8 cellular contexts compared by ENCODE assay signal in the genomic region with DNA sequence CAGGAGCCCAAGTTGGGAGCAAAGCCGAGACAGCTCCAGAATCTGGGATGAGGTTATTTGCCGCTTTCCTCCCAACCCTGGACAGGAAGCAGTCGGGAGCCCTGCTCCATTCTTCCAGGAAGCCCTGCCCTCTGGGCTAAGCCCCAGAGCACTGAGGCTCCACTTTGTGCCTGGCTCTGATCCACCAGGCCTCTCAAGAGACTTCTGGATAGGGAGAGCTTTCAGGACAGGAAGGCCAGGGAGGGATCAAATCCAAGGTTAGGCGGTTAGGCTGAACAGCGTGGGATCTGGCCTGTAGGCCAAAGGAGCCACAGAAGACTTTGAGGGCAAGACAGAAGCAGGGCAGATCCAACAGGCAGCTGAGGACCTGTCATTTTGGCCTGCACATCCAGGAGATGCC. TPM values are rescaled to one million over a fixed set of nuclear protein-coding genes. Genes with fewer than 3 reads are reported as not detected.
DNase-seq lines count a peak whose midpoint lies in the region; ATAC-seq and TF ChIP-seq lines count a peak whose summit lies in the region.

No MANE protein-coding gene starts in this region.

- no peak for TF ChIP-seq POLR2A in erythroblast (IDR thresholded peaks at IDR 0.05; ENCODE audit: low read length)

- POLR2A ChIA-PET in activated CD8-positive, alpha-beta T cell treated with anti-CD3 and anti-CD28 coated beads, Interleukin-2, amount 10 ng/mL, durations not matched to agents 7 days and 5 days (lab: Charles Lee): interaction anchor here (1.3 to 2.0 kb wide), 2 partner anchors 8 to 470 kb away, joined by 3 to 6 read pairs; a partner anchor contains a TSS

- no peaks in the 10 kb centered on the region for H3K9me3 Mint-ChIP-seq in T-helper 2 cell treated with Interferon-gamma antibody and Interleukin-4, amounts not matched to agents 5 μg/mL and 100 μg/mL, for 36 hours
- no peaks in the 10 kb centered on the region for H3K9me3 Mint-ChIP-seq in activated CD8-positive, alpha-beta T cell treated with anti-CD3 and anti-CD28 coated beads, Interleukin-2, amount 10 ng/mL, durations not matched to agents 7 days and 5 days (ENCODE audit: insufficient read depth)

- H3K27me3 Mint-ChIP-seq in T-helper 2 cell treated with Interferon-gamma antibody and Interleukin-4, amounts not matched to agents 5 μg/mL and 100 μg/mL, for 36 hours (ENCODE audit: low read depth): no peaks in the 10 kb centered on the region
- no peaks in the 10 kb centered on the region for H3K27me3 Mint-ChIP-seq in activated CD8-positive, alpha-beta T cell treated with anti-CD3 and anti-CD28 coated beads, Interleukin-2, amount 10 ng/mL, durations not matched to agents 7 days and 5 days (ENCODE audit: low read depth)

- peaks cover 11% of the 10 kb centered on the region for H3K36me3 ChIP-seq in rectal smooth muscle tissue (ENCODE audit: control insufficient read depth, insufficient read depth, low read length)

- intact Hi-C loops in cardiac septum (cut with DNase I): no loop called here

- H3K4me1 Mint-ChIP-seq in T-helper 2 cell treated with Interferon-gamma antibody and Interleukin-4, amounts not matched to agents 5 μg/mL and 100 μg/mL, for 36 hours (ENCODE audit: low read depth): peaks cover 33% of the 10 kb centered on the region
- H3K4me1 Mint-ChIP-seq in activated CD8-positive, alpha-beta T cell treated with anti-CD3 and anti-CD28 coated beads, Interleukin-2, amount 10 ng/mL, durations not matched to agents 7 days and 5 days (ENCODE audit: low read depth): peaks cover 47% of the 10 kb centered on the region

- peak overlapping the region; percentile 86 for H3K27ac ChIP-seq in rectal smooth muscle tissue (ENCODE audit: low read depth, low read length)

- H3K27ac Mint-ChIP-seq in T-helper 2 cell treated with Interferon-gamma antibody and Interleukin-4, amounts not matched to agents 5 μg/mL and 100 μg/mL, for 36 hours: peak overlapping the region; percentile 39
- H3K27ac Mint-ChIP-seq in activated CD8-positive, alpha-beta T cell treated with anti-CD3 and anti-CD28 coated beads, Interleukin-2, amount 10 ng/mL, durations not matched to agents 7 days and 5 days: peak overlapping the region; percentile 52

- no peak for ATAC-seq in activated CD8-positive, alpha-beta T cell treated with anti-CD3 and anti-CD28 coated beads, Interleukin-2, amount 10 ng/mL, durations not matched to agents 7 days and 5 days

- peak overlapping the region; percentile 84 for H3K4me3 Mint-ChIP-seq in T-helper 2 cell treated with Interferon-gamma antibody and Interleukin-4, amounts not matched to agents 5 μg/mL and 100 μg/mL, for 36 hours
- H3K4me3 Mint-ChIP-seq in activated CD8-positive, alpha-beta T cell treated with anti-CD3 and anti-CD28 coated beads, Interleukin-2, amount 10 ng/mL, durations not matched to agents 7 days and 5 days: peak overlapping the region; percentile 81

- peak overlapping the region; percentile 2 for H3K9ac ChIP-seq in rectal smooth muscle tissue (ENCODE audit: low read length)

- H3K4me1 ChIP-seq in rectal smooth muscle tissue (ENCODE audit: control insufficient read depth, insufficient read depth, low read length): peaks cover 21% of the 10 kb centered on the region

- no peak for DNase-seq in T-helper 2 cell treated with Interferon-gamma antibody and Interleukin-4, amounts not matched to agents 5 μg/mL and 100 μg/mL, for 36 hours (ENCODE audit: low spot score)
- DNase-seq in T-helper 2 cell: no peak
- no peak for DNase-seq in activated CD8-positive, alpha-beta T cell treated with anti-CD3 and anti-CD28 coated beads, Interleukin-2, amount 10 ng/mL, durations not matched to agents 7 days and 5 days
- peak; percentile 91 for DNase-seq in cardiac septum (ENCODE audit: low spot score)
- no peak for DNase-seq in NCI-H526 treated with DMSO at 0.1 percent for 48 hours (lab: John Stamatoyannopoulos, UW)
- DNase-seq in NCI-H526 (lab: John Stamatoyannopoulos, UW): no peak
- no peak for DNase-seq in erythroblast (lab: John Stamatoyannopoulos, UW)

- peaks cover 10% of the 10 kb centered on the region for H3K36me3 Mint-ChIP-seq in T-helper 2 cell treated with Interferon-gamma antibody and Interleukin-4, amounts not matched to agents 5 μg/mL and 100 μg/mL, for 36 hours (ENCODE audit: low read depth)
- H3K36me3 Mint-ChIP-seq in activated CD8-positive, alpha-beta T cell treated with anti-CD3 and anti-CD28 coated beads, Interleukin-2, amount 10 ng/mL, durations not matched to agents 7 days and 5 days (ENCODE audit: low read depth): peaks cover 17% of the 10 kb centered on the region

- CTCF ChIA-PET in activated CD8-positive, alpha-beta T cell treated with anti-CD3 and anti-CD28 coated beads, Interleukin-2, amount 10 ng/mL, durations not matched to agents 7 days and 5 days (lab: Charles Lee): interaction anchor here (5.0 to 7.5 kb wide), 2 partner anchors 10 to 17 kb away, joined by 24 to 87 read pairs; no protein-coding TSS in a partner anchor

- peak overlapping the region; percentile 77 for H3K4me3 ChIP-seq in rectal smooth muscle tissue (ENCODE audit: low read length)

- H3K27me3 ChIP-seq in rectal smooth muscle tissue (ENCODE audit: control insufficient read depth, insufficient read depth, low read length): no peaks in the 10 kb centered on the region

RNA-seq across cellular contexts. Expression of a gene that starts 0.8 kb away (rescaled TPM):
- total RNA-seq in activated CD8-positive, alpha-beta T cell treated with anti-CD3 and anti-CD28 coated beads, Interleukin-2, amount 10 ng/mL, durations not matched to agents 7 days and 5 days: 10 to 100 TPM; 10.8 to 10.9 TPM
- 32.1 TPM for total RNA-seq in cardiac septum

RNA-seq across cellular contexts. Expression of a gene that starts 3.3 kb away (rescaled TPM):
- 100 to 1,000 TPM; 108 to 115 TPM for total RNA-seq in activated CD8-positive, alpha-beta T cell treated with anti-CD3 and anti-CD28 coated beads, Interleukin-2, amount 10 ng/mL, durations not matched to agents 7 days and 5 days
- total RNA-seq in cardiac septum: 24.6 TPM
